1 cellular context compared by ENCODE assay signal in the genomic region with DNA sequence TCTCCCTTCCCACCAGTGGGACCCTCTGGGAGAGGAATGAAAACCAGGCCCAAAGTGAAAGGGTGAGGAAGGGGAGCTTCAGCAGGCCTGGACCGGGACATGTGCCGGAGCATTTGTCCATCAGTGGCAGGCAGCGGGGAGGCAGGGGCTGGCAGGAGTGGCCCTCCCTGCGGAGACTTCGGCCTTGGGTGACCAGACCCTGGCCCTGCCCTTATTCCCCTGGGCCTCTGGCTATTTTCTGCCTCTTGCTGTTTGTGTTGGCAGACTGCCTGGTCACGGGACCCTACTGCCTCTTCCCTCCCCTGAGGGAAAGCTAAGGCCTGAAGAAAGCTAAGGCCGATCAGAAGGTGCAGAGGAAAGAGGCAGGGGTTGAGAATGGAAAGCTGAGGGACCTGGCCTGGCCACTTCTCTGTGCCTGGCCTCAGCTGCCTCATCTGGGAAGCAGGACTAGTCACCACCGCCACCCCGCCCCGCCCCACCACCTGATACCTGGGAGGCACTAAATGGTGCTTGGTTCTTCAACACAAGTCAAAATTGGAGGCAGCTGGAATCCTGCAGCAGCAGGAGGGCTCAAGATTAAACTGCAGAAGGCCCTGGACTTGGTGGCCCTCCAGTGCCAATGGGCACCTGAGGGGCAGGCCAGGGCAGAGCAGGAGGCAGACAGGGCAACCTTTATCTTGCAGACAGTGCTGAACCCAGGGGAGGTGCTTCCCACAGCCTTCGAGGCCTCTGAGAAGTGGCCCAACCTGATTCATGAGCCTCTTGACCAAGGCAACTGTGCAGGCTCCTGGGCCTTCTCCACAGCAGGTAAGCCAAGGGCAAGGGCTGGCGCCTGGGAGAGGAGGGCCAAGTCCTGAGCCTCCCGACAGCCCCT.
TF ChIP-seq lines count a peak whose summit lies in the region.

No MANE protein-coding gene starts in this region.

TF ChIP-seq in K562, 482 proteins besides CTCF, POLR2A, EP300 and RAD21 (continued from another document):
- TF ChIP-seq SIRT6 (IDR thresholded peaks at IDR 0.05; ENCODE audit: low read depth, low read length) (no peak), CBX3 (IDR thresholded peaks at IDR 0.05; ENCODE audit: borderline replicate concordance in 1 of 2, low read length in 2 of 2) (no peak), NR2F6 (CRISPR knock-in tag; IDR thresholded peaks at IDR 0.05) (no peak), EHMT2 (IDR thresholded peaks at IDR 0.05) (no peak), ZBTB1 (CRISPR knock-in tag; IDR thresholded peaks at IDR 0.05; ENCODE audit: borderline replicate concordance, low read depth) (no peak), ZNF3 (CRISPR knock-in tag; IDR thresholded peaks at IDR 0.05) (no peak), DPF2 (IDR thresholded peaks at IDR 0.05) (no peak), TAF9B (IDR thresholded peaks at IDR 0.05; ENCODE audit: partially characterized antibody) (no peak), PTBP1 (IDR thresholded peaks at IDR 0.05; ENCODE audit: low read depth, low read length) (no peak)
- TF ChIP-seq, protein P1, sequence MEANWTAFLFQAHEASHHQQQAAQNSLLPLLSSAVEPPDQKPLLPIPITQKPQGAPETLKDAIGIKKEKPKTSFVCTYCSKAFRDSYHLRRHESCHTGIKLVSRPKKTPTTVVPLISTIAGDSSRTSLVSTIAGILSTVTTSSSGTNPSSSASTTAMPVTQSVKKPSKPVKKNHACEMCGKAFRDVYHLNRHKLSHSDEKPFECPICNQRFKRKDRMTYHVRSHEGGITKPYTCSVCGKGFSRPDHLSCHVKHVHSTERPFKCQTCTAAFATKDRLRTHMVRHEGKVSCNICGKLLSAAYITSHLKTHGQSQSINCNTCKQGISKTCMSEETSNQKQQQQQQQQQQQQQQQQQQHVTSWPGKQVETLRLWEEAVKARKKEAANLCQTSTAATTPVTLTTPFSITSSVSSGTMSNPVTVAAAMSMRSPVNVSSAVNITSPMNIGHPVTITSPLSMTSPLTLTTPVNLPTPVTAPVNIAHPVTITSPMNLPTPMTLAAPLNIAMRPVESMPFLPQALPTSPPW (CRISPR knock-in tag; IDR thresholded peaks at IDR 0.05), result no peak
